ENCODE assay signal across 21 cellular contexts in genomic region chr2:219664041-219664440, GRCh38. TPM values are rescaled to one million over a fixed set of nuclear protein-coding genes. Genes with fewer than 3 reads are reported as not detected.
DNase-seq lines count a peak whose midpoint lies in the region; ATAC-seq and TF ChIP-seq lines count a peak whose summit lies in the region.
"Had no signal": no experiment of that assay in that cellular context is flagged by ENCODE, and none has a peak within 500 bp of the region (broad histone marks: within the 10 kb centered on the region; RNA-seq: fewer than 3 reads in every experiment).

No MANE protein-coding gene starts in this region.

- H3K4me3 Mint-ChIP-seq in Calu3 (ENCODE audit: low read depth, unreplicated experiment) = no peak overlapping the region
- H3K4me3 Mint-ChIP-seq in CD8-positive, alpha-beta T cell = no peak overlapping the region
- H3K4me3 Mint-ChIP-seq: CD14-positive monocyte; CD4-positive, alpha-beta T cell had no signal

- ATAC-seq in stimulated activated naive CD8-positive, alpha-beta T cell treated with anti-CD3 and anti-CD28 coated beads, Interleukin-15, Interleukin-2, amounts not matched to agents 100 U/mL and 50 U/mL, for 24 hours = no peak
- ATAC-seq in CD8-positive, alpha-beta T cell = no peak
- no peak for ATAC-seq in GM21360 (IDR thresholded peaks at IDR 0.05; ENCODE audit: unreplicated experiment)
- ATAC-seq: A549, HCT116 had no signal

- H3K9me3 ChIP-seq in CD8-positive, alpha-beta T cell (ENCODE audit: low read length) = no peaks in the 10 kb centered on the region
- H3K9me3 ChIP-seq: BE2C had no signal

- peaks cover 42% of the 10 kb centered on the region for H3K4me1 Mint-ChIP-seq in Calu3 (ENCODE audit: low read depth, unreplicated experiment)
- H3K4me1 Mint-ChIP-seq in CD8-positive, alpha-beta T cell (ENCODE audit: low read depth) = no peaks in the 10 kb centered on the region
- H3K4me1 Mint-ChIP-seq: CD14-positive monocyte had no signal

- no peaks in the 10 kb centered on the region for H3K27me3 ChIP-seq in CD8-positive, alpha-beta T cell (ENCODE audit: insufficient read depth, low read length)
- H3K27me3 ChIP-seq: BLaER1 treated with 17β-estradiol and CSF1 and Interleukin-3, amounts not matched to agents 10 nM and 100 nM had no signal

- no peak for DNase-seq in Calu3
- peak; percentile 16 for DNase-seq in coronary artery (ENCODE audit: low spot score)
- peak; percentile 53 for DNase-seq in mesenteric fat pad (ENCODE audit: low spot score)
- DNase-seq in stimulated activated naive CD8-positive, alpha-beta T cell treated with anti-CD3 and anti-CD28 coated beads, Interleukin-15, Interleukin-2, amounts not matched to agents 100 U/mL and 50 U/mL, for 24 hours = no peak
- no peak for DNase-seq in CD8-positive, alpha-beta T cell
- DNase-seq: 8988T; ACHN; AML-193; BE2C; CD4-positive, alpha-beta T cell; COR-L47; DMS 273 treated with DMSO at 0.1 percent for 48 hours; DMS79 treated with DMSO at 0.1 percent for 48 hours; GF-D8; GM23248; H7 had no signal

- no TSS peak for BruUV-seq in Calu3 (replicated peaks; lab: Mats Ljungman, UMichigan)

- POLR2A ChIA-PET in CD8-positive, alpha-beta T cell (lab: Charles Lee) = no interaction called here

- no peaks in the 10 kb centered on the region for H3K27me3 Mint-ChIP-seq in Calu3 (ENCODE audit: unreplicated experiment)
- peaks cover 35% of the 10 kb centered on the region for H3K27me3 Mint-ChIP-seq in CD8-positive, alpha-beta T cell (ENCODE audit: low read depth)

- no peak overlapping the region for H3K27ac ChIP-seq in coronary artery
- H3K27ac ChIP-seq in CD8-positive, alpha-beta T cell (ENCODE audit: low read depth, low read length) = no peak overlapping the region
- H3K27ac ChIP-seq: A549; BLaER1 treated with 17β-estradiol and CSF1 and Interleukin-3, amounts not matched to agents 10 nM and 100 nM; GM23248 had no signal

- H3K4me3 ChIP-seq in coronary artery = no peak overlapping the region
- no peak overlapping the region for H3K4me3 ChIP-seq in CD8-positive, alpha-beta T cell (ENCODE audit: low read depth, low read length)
- H3K4me3 ChIP-seq: A549; BLaER1 treated with 17β-estradiol and CSF1 and Interleukin-3, amounts not matched to agents 10 nM and 100 nM; GM23248 had no signal

- peaks cover 12% of the 10 kb centered on the region for H3K36me3 Mint-ChIP-seq in Calu3 (ENCODE audit: insufficient read depth, unreplicated experiment)
- H3K36me3 Mint-ChIP-seq in CD8-positive, alpha-beta T cell = no peaks in the 10 kb centered on the region
- H3K36me3 Mint-ChIP-seq: CD14-positive monocyte had no signal

- CTCF ChIA-PET in Calu3 (lab: Charles Lee) = no interaction called here
- CTCF ChIA-PET in CD8-positive, alpha-beta T cell (lab: Charles Lee) = no interaction called here

- H3K9me3 Mint-ChIP-seq in Calu3 (ENCODE audit: low read depth, unreplicated experiment) = peaks cover 12% of the 10 kb centered on the region
- peaks cover 10% of the 10 kb centered on the region for H3K9me3 Mint-ChIP-seq in CD8-positive, alpha-beta T cell
- H3K9me3 Mint-ChIP-seq: CD4-positive, alpha-beta T cell had no signal

- intact Hi-C loops in Calu3 (cut with micrococcal nuclease; ENCODE audit: unreplicated experiment) = no loop called here
- intact Hi-C loops in CD8-positive, alpha-beta T cell (cut with DNase I, micrococcal nuclease) = no loop called here

- peak overlapping the region; percentile 62 for H3K27ac Mint-ChIP-seq in Calu3 (ENCODE audit: unreplicated experiment)
- H3K27ac Mint-ChIP-seq in CD8-positive, alpha-beta T cell = no peak overlapping the region
- H3K27ac Mint-ChIP-seq: CD14-positive monocyte; CD4-positive, alpha-beta T cell had no signal

- no peaks in the 10 kb centered on the region for H3K4me1 ChIP-seq in CD8-positive, alpha-beta T cell (ENCODE audit: insufficient read depth, low read length)
- H3K4me1 ChIP-seq: A549; BE2C; BLaER1 treated with 17β-estradiol and CSF1 and Interleukin-3, amounts not matched to agents 10 nM and 100 nM had no signal

- H3K36me3 ChIP-seq in CD8-positive, alpha-beta T cell (ENCODE audit: insufficient read depth, low read length) = no peaks in the 10 kb centered on the region
- H3K36me3 ChIP-seq: BE2C; BLaER1 treated with 17β-estradiol and CSF1 and Interleukin-3, amounts not matched to agents 10 nM and 100 nM had no signal

- TF ChIP-seq CTCF in Calu3 (IDR thresholded peaks at IDR 0.05; ENCODE audit: unreplicated experiment) (no peak), coronary artery (IDR thresholded peaks at IDR 0.05) (no peak)
- no peak for TF ChIP-seq CTCF in CD8-positive, alpha-beta T cell (IDR thresholded peaks at IDR 0.05)

RNA-seq across cellular contexts. Expression of gene SLC4A3, which starts 36.6 kb away (rescaled TPM):
- total RNA-seq in Calu3 (2022) (14.9 and 20.2 TPM in 2 replicates), mesenteric fat pad (6.7 TPM)
- total RNA-seq in CD8-positive, alpha-beta T cell = not detected

Comparison
In these comparisons a context has a peak if more than half of its experiments do, and no peak if none do; other contexts are left out.
1. DNase-seq: peak in coronary artery (single experiment) and mesenteric fat pad (single experiment); none in Calu3 (single experiment), stimulated activated naive CD8-positive, alpha-beta T cell treated with anti-CD3 and anti-CD28 coated beads, Interleukin-15, Interleukin-2, amounts not matched to agents 100 U/mL and 50 U/mL, for 24 hours (single experiment) and CD8-positive, alpha-beta T cell (0 of 7).